2 cellular contexts compared by ENCODE assay signal in the genomic region with DNA sequence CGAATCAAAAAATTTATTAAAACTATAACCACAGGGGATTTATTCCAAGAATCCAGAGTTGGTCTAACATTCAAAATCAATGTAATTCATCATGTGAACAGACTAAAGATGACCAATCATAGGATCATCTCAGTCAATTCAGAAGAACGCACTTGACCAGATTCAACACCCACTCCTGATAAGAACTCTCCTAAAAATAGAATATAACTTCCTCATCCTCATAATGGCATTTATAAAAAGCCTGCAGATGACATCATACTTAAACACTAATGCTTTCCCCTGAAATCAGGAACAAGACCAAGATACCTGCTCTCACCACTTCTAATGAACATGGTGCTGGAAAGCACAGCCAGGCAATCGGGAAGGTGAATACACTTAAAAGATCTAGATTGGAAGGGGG.
A peak's percentile ranks its signal among the peaks of the same experiment; 100 is the strongest.
TF ChIP-seq lines count a peak whose summit lies in the region.

No MANE protein-coding gene starts in this region.

TF ChIP-seq in HCT116, 20 proteins besides CTCF, POLR2A, EP300 and RAD21:
- TF ChIP-seq, protein P1, sequence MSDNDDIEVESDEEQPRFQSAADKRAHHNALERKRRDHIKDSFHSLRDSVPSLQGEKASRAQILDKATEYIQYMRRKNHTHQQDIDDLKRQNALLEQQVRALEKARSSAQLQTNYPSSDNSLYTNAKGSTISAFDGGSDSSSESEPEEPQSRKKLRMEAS (IDR thresholded peaks at IDR 0.05): no peak
- no peak for TF ChIP-seq CBX3 (IDR thresholded peaks at IDR 0.05; ENCODE audit: low read depth)
- peak; percentile 18; the same call in 1 of the 2 replicates for TF ChIP-seq EGR1 (IDR thresholded peaks at IDR 0.05; ENCODE audit: low read depth)
- no peak for TF ChIP-seq ZFX (IDR thresholded peaks at IDR 0.05)
- TF ChIP-seq ELF1 (IDR thresholded peaks at IDR 0.05; ENCODE audit: borderline replicate concordance, low read depth): no peak
- TF ChIP-seq, protein P2, sequence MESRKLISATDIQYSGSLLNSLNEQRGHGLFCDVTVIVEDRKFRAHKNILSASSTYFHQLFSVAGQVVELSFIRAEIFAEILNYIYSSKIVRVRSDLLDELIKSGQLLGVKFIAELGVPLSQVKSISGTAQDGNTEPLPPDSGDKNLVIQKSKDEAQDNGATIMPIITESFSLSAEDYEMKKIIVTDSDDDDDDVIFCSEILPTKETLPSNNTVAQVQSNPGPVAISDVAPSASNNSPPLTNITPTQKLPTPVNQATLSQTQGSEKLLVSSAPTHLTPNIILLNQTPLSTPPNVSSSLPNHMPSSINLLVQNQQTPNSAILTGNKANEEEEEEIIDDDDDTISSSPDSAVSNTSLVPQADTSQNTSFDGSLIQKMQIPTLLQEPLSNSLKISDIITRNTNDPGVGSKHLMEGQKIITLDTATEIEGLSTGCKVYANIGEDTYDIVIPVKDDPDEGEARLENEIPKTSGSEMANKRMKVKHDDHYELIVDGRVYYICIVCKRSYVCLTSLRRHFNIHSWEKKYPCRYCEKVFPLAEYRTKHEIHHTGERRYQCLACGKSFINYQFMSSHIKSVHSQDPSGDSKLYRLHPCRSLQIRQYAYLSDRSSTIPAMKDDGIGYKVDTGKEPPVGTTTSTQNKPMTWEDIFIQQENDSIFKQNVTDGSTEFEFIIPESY (IDR thresholded peaks at IDR 0.05; ENCODE audit: extremely low read depth, insufficient replicate concordance, low read length): no peak
- TF ChIP-seq SP1 (IDR thresholded peaks at IDR 0.05; ENCODE audit: low read depth): no peak

TF ChIP-seq in GM12878, 131 proteins besides CTCF, POLR2A, EP300 and RAD21:
- no peak for TF ChIP-seq FOS (IDR thresholded peaks at IDR 0.05; ENCODE audit: borderline replicate concordance, extremely low read depth, insufficient read length)
- no peak for TF ChIP-seq CREM (IDR thresholded peaks at IDR 0.05; ENCODE audit: low read depth)
- TF ChIP-seq PAX5 (IDR thresholded peaks at IDR 0.05; ENCODE audit: borderline replicate concordance, low read depth, low read length): no peak
- peak; percentile 40; the same call in 1 of the 2 replicates for TF ChIP-seq ATF7 (IDR thresholded peaks at IDR 0.05; ENCODE audit: low read depth)
TF ChIP-seq in GM12878: peak in this region for 1.
